ENCODE assay signal across 21 cellular contexts in the genomic region with DNA sequence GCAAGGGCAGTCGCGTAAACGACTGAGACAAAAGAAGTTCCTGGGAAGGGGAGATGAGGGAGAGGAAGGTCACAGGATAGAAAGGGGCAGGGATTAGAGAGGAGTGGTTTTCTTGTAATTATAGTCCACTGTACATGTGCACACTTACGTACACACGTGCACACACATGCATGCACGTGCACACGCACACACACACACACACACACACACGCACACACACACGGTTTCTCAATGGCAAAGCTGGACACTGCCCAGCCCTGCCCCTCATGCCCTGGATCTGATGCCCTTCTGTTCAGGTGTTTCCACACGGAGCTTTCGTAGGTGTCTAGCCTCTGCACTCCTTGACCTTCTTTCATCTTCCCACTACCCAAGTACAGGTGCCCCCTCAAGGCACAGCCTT. TPM values are rescaled to one million over a fixed set of nuclear protein-coding genes. Genes with fewer than 3 reads are reported as not detected.
DNase-seq lines count a peak whose midpoint lies in the region; ATAC-seq, FAIRE-seq and TF ChIP-seq lines count a peak whose summit lies in the region.
"Had no signal": no experiment of that assay in that cellular context is flagged by ENCODE, and none has a peak within 500 bp of the region (broad histone marks: within the 10 kb centered on the region; RNA-seq: fewer than 3 reads in every experiment).

No MANE protein-coding gene starts in this region.

- no peak overlapping the region for H3K4me3 Mint-ChIP-seq in MCF 10A (ENCODE audit: unreplicated experiment)
- H3K4me3 Mint-ChIP-seq: CD8-positive, alpha-beta T cell; HFFc6; IgD-negative memory B cell had no signal

- no peak overlapping the region for H3K18ac ChIP-seq in H1 (ENCODE audit: extremely low read depth, low read length)

- H3K9me3 ChIP-seq in breast epithelium: no peaks in the 10 kb centered on the region
- H3K9me3 ChIP-seq in H1 (ENCODE audit: insufficient read depth in 2 of 2, low read depth in 1 of 2, low read length in 1 of 2): no peaks in the 10 kb centered on the region
- no peaks in the 10 kb centered on the region for H3K9me3 ChIP-seq in HepG2 (ENCODE audit: low read length)
- H3K9me3 ChIP-seq: A549, BLaER1, HAP-1 had no signal

- no peak overlapping the region for H3K4ac ChIP-seq in H1 (replicated peaks; ENCODE audit: insufficient read length, low read depth, low read length)

- H4K8ac ChIP-seq in H1 (ENCODE audit: extremely low read depth, insufficient read depth, low read length): no peak overlapping the region

- DNase-seq in MCF 10A (ENCODE audit: unreplicated experiment) (no peak), breast epithelium (ENCODE audit: low spot score in 2 of 2) (no peak), H1 (ENCODE audit: low read depth in 1 of 2, low spot score in 2 of 2) (no peak), HepG2 (ENCODE audit: low spot score) (no peak), omental fat pad (ENCODE audit: low spot score) (no peak), NCI-H524 (lab: John Stamatoyannopoulos, UW) (no peak)
- DNase-seq: Calu3; CD8-positive, alpha-beta T cell; DND-41; EL; GOT3; HFFc6 had no signal

- no TSS peak for BruUV-seq in MCF 10A (replicated peaks; lab: Mats Ljungman, UMichigan)
- no TSS peak for BruUV-seq in HepG2 (replicated peaks; lab: Mats Ljungman, UMichigan)

- no peak for TF ChIP-seq EP300 in H1 (IDR thresholded peaks at IDR 0.05; ENCODE audit: borderline replicate concordance in 1 of 2, low read depth in 2 of 2, low read length in 2 of 2)
- TF ChIP-seq EP300 in HepG2 (IDR thresholded peaks at IDR 0.05; ENCODE audit: low read depth in 2 of 2, low read length in 2 of 2): no peak
- TF ChIP-seq EP300 in HepG2 (CRISPR knock-in tag; IDR thresholded peaks at IDR 0.05; ENCODE audit: borderline replicate concordance): no peak

- peaks cover 21% of the 10 kb centered on the region for H3K27me3 Mint-ChIP-seq in MCF 10A (ENCODE audit: insufficient read depth, unreplicated experiment)
- H3K27me3 Mint-ChIP-seq: IgD-negative memory B cell had no signal

- POLR2A ChIA-PET in MCF 10A (lab: Yijun Ruan, JAX): interaction anchor here (0.6 to 1.4 kb wide), 6 partner anchors 11 to 423 kb away, joined by 3 to 6 read pairs (median 3); no protein-coding TSS in a partner anchor
- POLR2A ChIA-PET in H1 (lab: Charles Lee; ENCODE audit: partially characterized antibody): interaction anchor here (0.5 kb wide), 1 partner anchor 21 kb away, joined by 3 read pairs; no protein-coding TSS in a partner anchor
- POLR2A ChIA-PET in HepG2 (lab: Yijun Ruan, JAX): no interaction called here

- H2BK15ac ChIP-seq in H1 (ENCODE audit: low read length): peak overlapping the region; percentile 89; the same call in 1 of the 2 replicates

- H3K23me2 ChIP-seq in H1 (ENCODE audit: low read depth, low read length): peaks cover 3% of the 10 kb centered on the region; the same call in 1 of the 2 replicates

- H2AK5ac ChIP-seq in H1 (ENCODE audit: low read depth, low read length): no peak overlapping the region

- TF ChIP-seq CTCF in MCF 10A (IDR thresholded peaks at IDR 0.05; ENCODE audit: unreplicated experiment): no peak
- no peak for TF ChIP-seq CTCF in breast epithelium (IDR thresholded peaks at IDR 0.05)
- TF ChIP-seq CTCF in H1 (IDR thresholded peaks at IDR 0.05; ENCODE audit: control extremely low read depth in 1 of 3, insufficient read depth in 1 of 3, low read depth in 1 of 3, low read length in 3 of 3): no peak
- TF ChIP-seq CTCF in HepG2 (CRISPR knock-in tag; IDR thresholded peaks at IDR 0.05): no peak
- TF ChIP-seq CTCF in omental fat pad (IDR thresholded peaks at IDR 0.05): no peak

- H2BK5ac ChIP-seq in H1 (ENCODE audit: low read depth, low read length): no peak overlapping the region

- no peak overlapping the region for H3K9ac ChIP-seq in H1 (replicated peaks in 1 of 4; ENCODE audit: extremely low read depth in 1 of 4, low read depth in 3 of 4, low read length in 3 of 4)
- H3K9ac ChIP-seq in HepG2 (ENCODE audit: insufficient read depth, low read depth, low read length): no peak overlapping the region
- H3K9ac ChIP-seq: BLaER1 had no signal

- H3K4me1 ChIP-seq in breast epithelium: no peaks in the 10 kb centered on the region
- H3K4me1 ChIP-seq in H1 (replicated peaks in 1 of 4; ENCODE audit: control insufficient read depth in 3 of 4, insufficient read depth in 4 of 4, low read length in 3 of 4): 0 out of 7 replicates have a peak, but pooled peaks cover 0 to 3% (median 0%) of the 10 kb centered on the region in 4 experiments
- no peaks in the 10 kb centered on the region for H3K4me1 ChIP-seq in HepG2 (ENCODE audit: insufficient read depth, low read length)
- H3K4me1 ChIP-seq: A549, BLaER1, HAP-1 had no signal

- no peak overlapping the region for H3K56ac ChIP-seq in H1 (replicated peaks; ENCODE audit: insufficient read length, low read depth, low read length)

- WGBS in H1 (ENCODE audit: extremely low coverage in 1 of 2, insufficient coverage in 1 of 2, insufficient read length in 1 of 2, insufficient replicate concordance in 2 of 2, low coverage in 1 of 2, low lambda C conversion rate in 2 of 2, missing lambda C conversion rate in 1 of 2), 2 experiments: 87% methylated on average over 11 of the region's 11 CpGs; no CpG with 5 or more reads in 1 of the 2 experiments
- WGBS in HepG2 (ENCODE audit: low lambda C conversion rate): 28% methylated on average over 7 of the region's 11 CpGs

- FAIRE-seq in H1 (lab: Jason Lieb, UNC) (no peak), HepG2 (lab: Jason Lieb, UNC) (no peak)
- FAIRE-seq: A549, GM12878, HTR-8/SVneo had no signal

- no peak overlapping the region for H3K14ac ChIP-seq in H1 (ENCODE audit: insufficient read length)

- H2BK12ac ChIP-seq in H1 (ENCODE audit: low read depth, low read length): no peak overlapping the region

- H2BK120ac ChIP-seq in H1 (replicated peaks; ENCODE audit: low read depth, low read length): no peak overlapping the region

- H3K79me2 ChIP-seq in H1 (ENCODE audit: control insufficient read depth in 1 of 2, insufficient read depth in 2 of 2, low read length in 2 of 2) (no peaks in the 10 kb centered on the region), HepG2 (ENCODE audit: insufficient read depth, low read length) (no peaks in the 10 kb centered on the region)

- CTCF ChIA-PET in MCF 10A (lab: Yijun Ruan, JAX): interaction anchor here (0.9 to 5.4 kb wide), 7 partner anchors 10 to 79 kb away, joined by 3 to 42 read pairs (median 4); no protein-coding TSS in a partner anchor
- CTCF ChIA-PET in H1 (lab: Charles Lee; ENCODE audit: partially characterized antibody): interaction anchor here (0.7 to 1.6 kb wide), 3 partner anchors 32 to 224 kb away, joined by 3 to 4 read pairs (median 3); no protein-coding TSS in a partner anchor
- CTCF ChIA-PET in HepG2 (lab: Yijun Ruan, JAX; ENCODE audit: low intra/inter-chr PET ratio, low total read pairs): no interaction called here

- H3K9me3 Mint-ChIP-seq in MCF 10A (ENCODE audit: unreplicated experiment): no peaks in the 10 kb centered on the region
- H3K9me3 Mint-ChIP-seq: CD8-positive, alpha-beta T cell; HFFc6; IgD-negative memory B cell had no signal

- TF ChIP-seq POLR2A in breast epithelium (IDR thresholded peaks at IDR 0.05) (no peak), H1 (IDR thresholded peaks at IDR 0.05; ENCODE audit: control extremely low read depth in 1 of 2, low read depth in 2 of 2, low read length in 2 of 2) (no peak), HepG2 (IDR thresholded peaks at IDR 0.05; ENCODE audit: insufficient read depth in 1 of 2, low read depth in 2 of 2, low read length in 2 of 2) (no peak)

- H3K36me3 ChIP-seq in breast epithelium (no peaks in the 10 kb centered on the region), H1 (ENCODE audit: control insufficient read depth in 2 of 4, insufficient read depth in 4 of 4, low read length in 3 of 4) (no peaks in the 10 kb centered on the region), HepG2 (replicated peaks in 1 of 2; ENCODE audit: control insufficient read depth in 1 of 2, insufficient read depth in 2 of 2, low read length in 2 of 2) (no peaks in the 10 kb centered on the region)
- H3K36me3 ChIP-seq: HAP-1 had no signal

- ATAC-seq in HepG2 (no peak), omental fat pad (ENCODE audit: low FRiP score) (no peak), HG02981 (IDR thresholded peaks at IDR 0.05; ENCODE audit: unreplicated experiment) (no peak)
- ATAC-seq: A549; CD8-positive, alpha-beta T cell; GM12878 had no signal

- H2BK20ac ChIP-seq in H1 (ENCODE audit: low read length): no peak overlapping the region

- H3K4me3 ChIP-seq in breast epithelium: no peak overlapping the region
- H3K4me3 ChIP-seq in H1 (ENCODE audit: extremely low read depth in 1 of 4, insufficient read depth in 2 of 4, low read depth in 3 of 4, low read length in 4 of 4): no peak overlapping the region
- no peak overlapping the region for H3K4me3 ChIP-seq in HepG2 (replicated peaks in 1 of 3; ENCODE audit: insufficient read depth in 1 of 3, low read depth in 2 of 3, low read length in 3 of 3)
- H3K4me3 ChIP-seq: A549, BLaER1, GM12878, HAP-1 had no signal

- peak overlapping the region; percentile 1 for H3K27ac Mint-ChIP-seq in MCF 10A (ENCODE audit: low read depth, unreplicated experiment)
- H3K27ac Mint-ChIP-seq: CD8-positive, alpha-beta T cell; HFFc6 had no signal

- in situ Hi-C loops in HepG2 (cut with HindIII; ENCODE audit: extremely low pct_ligation_motif_present, low pct_unique_long_range_greater_than_20kb): no loop called here

- H4K91ac ChIP-seq in H1 (replicated peaks; ENCODE audit: insufficient read length, low read length): no peak overlapping the region

- no peak overlapping the region for H3K27ac ChIP-seq in breast epithelium
- H3K27ac ChIP-seq in H1 (ENCODE audit: low read depth, low read length): no peak overlapping the region
- no peak overlapping the region for H3K27ac ChIP-seq in HepG2 (ENCODE audit: extremely low read length, insufficient read depth, low read length)
- H3K27ac ChIP-seq: 22Rv1, A549, BLaER1 had no signal

- TF ChIP-seq RAD21 in H1 (IDR thresholded peaks at IDR 0.05 in 1 of 2, conservative IDR thresholded peaks at IDR 0.05 in 1 of 2; ENCODE audit: low read depth in 2 of 2, low read length in 2 of 2) (no peak), HepG2 (CRISPR knock-in tag; IDR thresholded peaks at IDR 0.05) (no peak)

- no peaks in the 10 kb centered on the region for H3K36me3 Mint-ChIP-seq in MCF 10A (ENCODE audit: insufficient read depth, unreplicated experiment)
- H3K36me3 Mint-ChIP-seq: CD8-positive, alpha-beta T cell; IgD-negative memory B cell had no signal

- H3K79me1 ChIP-seq in H1 (ENCODE audit: low read depth, low read length): no peaks in the 10 kb centered on the region

- no peak overlapping the region for H4K5ac ChIP-seq in H1 (ENCODE audit: insufficient read length, low read depth, low read length)

- peaks cover 10% of the 10 kb centered on the region for H3K4me1 Mint-ChIP-seq in MCF 10A (ENCODE audit: insufficient read depth, unreplicated experiment)
- H3K4me1 Mint-ChIP-seq: IgD-negative memory B cell had no signal

- H4K20me1 ChIP-seq in H1 (replicated peaks in 1 of 2; ENCODE audit: control insufficient read depth in 1 of 2, insufficient read depth in 2 of 2, low read length in 2 of 2) (peaks cover 0 to 2% of the 10 kb centered on the region in 2 experiments), HepG2 (ENCODE audit: insufficient read depth, low read length) (no peaks in the 10 kb centered on the region)
- H4K20me1 ChIP-seq: BLaER1 had no signal

- H3K23ac ChIP-seq in H1 (ENCODE audit: insufficient read length): no peak overlapping the region

- H3K4me2 ChIP-seq in H1 (ENCODE audit: insufficient read depth in 1 of 2, low read depth in 2 of 2, low read length in 2 of 2): no peak overlapping the region
- no peak overlapping the region for H3K4me2 ChIP-seq in HepG2 (ENCODE audit: low read depth, low read length)
- H3K4me2 ChIP-seq: A549, BLaER1 had no signal

- peaks cover 0 to 12% of the 10 kb centered on the region in 2 donors for H3K27me3 ChIP-seq in breast epithelium
- H3K27me3 ChIP-seq in H1 (replicated peaks in 1 of 4; ENCODE audit: control insufficient read depth in 3 of 4, extremely low read depth in 1 of 4, insufficient read depth in 3 of 4, low read length in 3 of 4): no peaks in the 10 kb centered on the region
- H3K27me3 ChIP-seq in HepG2 (ENCODE audit: control insufficient read depth in 1 of 2, insufficient read depth in 2 of 2, low read length in 2 of 2): peaks cover 0 to 36% of the 10 kb centered on the region in 2 experiments; a peak in 2 of 5 replicates
- H3K27me3 ChIP-seq: BLaER1 had no signal

- H2AFZ ChIP-seq in H1 (ENCODE audit: low read length) (no peak overlapping the region), HepG2 (ENCODE audit: low read length) (no peak overlapping the region)

- intact Hi-C loops in MCF 10A (cut with micrococcal nuclease) (no loop called here), breast epithelium (cut with DNase I; ENCODE audit: low total_unique reads) (no loop called here), HepG2 (cut with micrococcal nuclease; ENCODE audit: unreplicated experiment) (no loop called here)

RNA-seq across cellular contexts. Expression of gene OR2B11, which starts 3.9 kb away (rescaled TPM):
- total RNA-seq in MCF 10A (2022): not detected in 2 replicates
- not detected for total RNA-seq in breast epithelium
- not detected in 2 replicates for total RNA-seq in H1 (2021; fragmentation: NEBNext Ultra II Directional; extraction: Animal tissue kit (Norgen Biotek cat#: 25700))
- not detected in 2 replicates for polyA plus RNA-seq in H1 (2011; rRNA removed)
- polyA plus RNA-seq in H1 (2011; cell fraction: cytosol; rRNA removed): not detected
- polyA plus RNA-seq in H1 (2011; cell fraction: nucleus; rRNA removed): not detected
- polyA plus RNA-seq in H1 (2012, experiment 1 of 2): not detected in 4 replicates
- not detected for polyA plus RNA-seq in H1 (2012, experiment 2 of 2)
- not detected for polyA plus RNA-seq in H1 (2013, experiment 1 of 2)
- polyA plus RNA-seq in H1 (2013, experiment 2 of 2): not detected
- polyA minus RNA-seq in H1 (2011; rRNA and poly(A)+ RNA removed): not detected in 2 replicates
- not detected for polyA minus RNA-seq in H1 (2011; cell fraction: cytosol; rRNA and poly(A)+ RNA removed)
- polyA minus RNA-seq in H1 (2011; cell fraction: nucleus; rRNA and poly(A)+ RNA removed): not detected
- not detected in 2 replicates for total RNA-seq in HepG2 (2016; rRNA removed; fragmentation: Illumina TruSeq; extraction: Trizol)
- not detected in 2 replicates for total RNA-seq in HepG2 (2016; cell fraction: cytosol; rRNA removed; fragmentation: Illumina TruSeq; extraction: Trizol; ENCODE audit: low read depth)
- not detected in 2 replicates for total RNA-seq in HepG2 (2016; cell fraction: insoluble cytoplasmic fraction; rRNA removed; fragmentation: Illumina TruSeq; extraction: Trizol)
- total RNA-seq in HepG2 (2016; cell fraction: membrane; rRNA removed; fragmentation: Illumina TruSeq; extraction: Trizol): not detected in 2 replicates
- total RNA-seq in HepG2 (2016; cell fraction: nucleus; rRNA removed; fragmentation: Illumina TruSeq; extraction: Trizol): not detected in 2 replicates
- polyA plus RNA-seq in HepG2 (2011; rRNA removed): not detected in 2 replicates
- polyA plus RNA-seq in HepG2 (2011; cell fraction: cytosol; rRNA removed): not detected in 2 replicates
- polyA plus RNA-seq in HepG2 (2011; cell fraction: nucleus; rRNA removed): not detected in 2 replicates
- polyA plus RNA-seq in HepG2 (2012): not detected in 2 replicates
- not detected in 2 replicates for polyA plus RNA-seq in HepG2 (2016; cell fraction: cytosol; fragmentation: Illumina TruSeq; extraction: Trizol; ENCODE audit: low read depth)
- not detected in 2 replicates for polyA plus RNA-seq in HepG2 (2016; cell fraction: insoluble cytoplasmic fraction; fragmentation: Illumina TruSeq; extraction: Trizol; ENCODE audit: low read depth)
- polyA plus RNA-seq in HepG2 (2016; cell fraction: membrane; fragmentation: Illumina TruSeq; extraction: Trizol; ENCODE audit: low read depth): not detected in 2 replicates
- not detected in 2 replicates for polyA plus RNA-seq in HepG2 (2016; cell fraction: nucleus; fragmentation: Illumina TruSeq; extraction: Trizol; ENCODE audit: insufficient read depth, low read depth)
- not detected in 2 replicates for polyA minus RNA-seq in HepG2 (2011; rRNA and poly(A)+ RNA removed; ENCODE audit: low replicate concordance)
- polyA minus RNA-seq in HepG2 (2011; cell fraction: cytosol; rRNA and poly(A)+ RNA removed): not detected in 2 replicates
- not detected in 2 replicates for polyA minus RNA-seq in HepG2 (2011; cell fraction: nucleus; rRNA and poly(A)+ RNA removed)
- total RNA-seq in omental fat pad: not detected
- total RNA-seq: Calu3; CD8-positive, alpha-beta T cell; G401; GM12878; HFFc6 had no signal
- polyA plus RNA-seq: A549, IgD-negative memory B cell had no signal

RNA-seq across cellular contexts. Expression of gene NLRP3, which starts 38.0 kb away (rescaled TPM):
- 0.16 and 0.42 TPM in 2 replicates for total RNA-seq in MCF 10A (2022)
- total RNA-seq in breast epithelium: 1 to 10 TPM in 2 of 3 donors, under 1 TPM in 1; 0.66 to 7.8 (median 3.2) TPM
- total RNA-seq in H1 (2021; fragmentation: NEBNext Ultra II Directional; extraction: Animal tissue kit (Norgen Biotek cat#: 25700)): 0.19 and 0.23 TPM in 2 replicates
- 0.03 and 0.05 TPM in 2 replicates for polyA plus RNA-seq in H1 (2011; rRNA removed)
- polyA plus RNA-seq in H1 (2011; cell fraction: cytosol; rRNA removed): 0.08 TPM
- polyA plus RNA-seq in H1 (2011; cell fraction: nucleus; rRNA removed): 0.14 TPM
- polyA plus RNA-seq in H1 (2012, experiment 1 of 2): 0.05 to 0.39 TPM (median 0.10 TPM) in 4 replicates
- polyA plus RNA-seq in H1 (2012, experiment 2 of 2): not detected
- 0.04 TPM for polyA plus RNA-seq in H1 (2013, experiment 1 of 2)
- 0.02 TPM for polyA plus RNA-seq in H1 (2013, experiment 2 of 2)
- 0.03 and 0.10 TPM in 2 replicates for polyA minus RNA-seq in H1 (2011; rRNA and poly(A)+ RNA removed)
- 0.29 TPM for polyA minus RNA-seq in H1 (2011; cell fraction: cytosol; rRNA and poly(A)+ RNA removed)
- polyA minus RNA-seq in H1 (2011; cell fraction: nucleus; rRNA and poly(A)+ RNA removed): not detected
- total RNA-seq in HepG2 (2016; rRNA removed; fragmentation: Illumina TruSeq; extraction: Trizol): not detected in 2 replicates
- not detected in 2 replicates for total RNA-seq in HepG2 (2016; cell fraction: cytosol; rRNA removed; fragmentation: Illumina TruSeq; extraction: Trizol; ENCODE audit: low read depth)
- total RNA-seq in HepG2 (2016; cell fraction: insoluble cytoplasmic fraction; rRNA removed; fragmentation: Illumina TruSeq; extraction: Trizol): not detected in 2 replicates
- total RNA-seq in HepG2 (2016; cell fraction: membrane; rRNA removed; fragmentation: Illumina TruSeq; extraction: Trizol): not detected in 2 replicates
- total RNA-seq in HepG2 (2016; cell fraction: nucleus; rRNA removed; fragmentation: Illumina TruSeq; extraction: Trizol): not detected in 2 replicates
- not detected in 2 replicates for polyA plus RNA-seq in HepG2 (2011; rRNA removed)
- 0.01 TPM in 1 of 2 replicates, not detected in the other for polyA plus RNA-seq in HepG2 (2011; cell fraction: cytosol; rRNA removed)
- polyA plus RNA-seq in HepG2 (2011; cell fraction: nucleus; rRNA removed): not detected in 2 replicates
- not detected in 2 replicates for polyA plus RNA-seq in HepG2 (2012)
- polyA plus RNA-seq in HepG2 (2016; cell fraction: cytosol; fragmentation: Illumina TruSeq; extraction: Trizol; ENCODE audit: low read depth): not detected in 2 replicates
- not detected in 2 replicates for polyA plus RNA-seq in HepG2 (2016; cell fraction: insoluble cytoplasmic fraction; fragmentation: Illumina TruSeq; extraction: Trizol; ENCODE audit: low read depth)
- polyA plus RNA-seq in HepG2 (2016; cell fraction: membrane; fragmentation: Illumina TruSeq; extraction: Trizol; ENCODE audit: low read depth): not detected in 2 replicates
- polyA plus RNA-seq in HepG2 (2016; cell fraction: nucleus; fragmentation: Illumina TruSeq; extraction: Trizol; ENCODE audit: insufficient read depth, low read depth): not detected in 2 replicates
- not detected in 2 replicates for polyA minus RNA-seq in HepG2 (2011; rRNA and poly(A)+ RNA removed; ENCODE audit: low replicate concordance)
- not detected in 2 replicates for polyA minus RNA-seq in HepG2 (2011; cell fraction: cytosol; rRNA and poly(A)+ RNA removed)
- polyA minus RNA-seq in HepG2 (2011; cell fraction: nucleus; rRNA and poly(A)+ RNA removed): not detected in 2 replicates
- 10 to 100 TPM in 3 of 4 donors, 1 to 10 TPM in 1; 7.1 to 17.7 (median 14.4) TPM for total RNA-seq in omental fat pad
- total RNA-seq: G401 had no signal
- polyA plus RNA-seq: A549 had no signal
